Comparison of ENCODE assay signal across 10 cellular contexts in genomic region chr9:101485873-101486692, GRCh38. TPM values are rescaled to one million over a fixed set of nuclear protein-coding genes. Genes with fewer than 3 reads are reported as not detected.
A peak's percentile ranks its signal among the peaks of the same experiment; 100 is the strongest.
DNase-seq lines count a peak whose midpoint lies in the region; ATAC-seq and TF ChIP-seq lines count a peak whose summit lies in the region.
"Had no signal": no experiment of that assay in that cellular context is flagged by ENCODE, and none has a peak within 500 bp of the region (broad histone marks: within the 10 kb centered on the region; RNA-seq: fewer than 3 reads in every experiment).

No MANE protein-coding gene starts in this region.

- TF ChIP-seq CTCF in uterus (IDR thresholded peaks at IDR 0.05), result no peak

- ATAC-seq in GM18870 (IDR thresholded peaks at IDR 0.05; ENCODE audit: unreplicated experiment), result no peak
- ATAC-seq in GM18861 (IDR thresholded peaks at IDR 0.05; ENCODE audit: unreplicated experiment), result no peak

- DNase-seq in HCEC 1CT, result peak; percentile 38
- DNase-seq in OCI-M1 (lab: John Stamatoyannopoulos, UW), result peak; percentile 77
- DNase-seq in epithelial cell of prostate (ENCODE audit: low read depth, low spot score), result no peak
- DNase-seq in mucosa of gallbladder (ENCODE audit: low spot score), result peak; percentile 21
- peak; percentile 37 to 41 for DNase-seq in uterus
- no peak for DNase-seq in cortex of kidney (lab: John Stamatoyannopoulos, UW)

- no peaks in the 10 kb centered on the region for H3K4me1 ChIP-seq in uterus

- no peaks in the 10 kb centered on the region for H3K27me3 ChIP-seq in uterus

- H3K36me3 ChIP-seq in uterus, result no peaks in the 10 kb centered on the region

- H3K4me3 ChIP-seq in uterus, result peak overlapping the region; percentile 47 to 87

- H3K27ac ChIP-seq in epithelial cell of prostate, result peak overlapping the region; percentile 78
- H3K27ac ChIP-seq in uterus, result peak overlapping the region; percentile 66 to 93

- intact Hi-C loops in uterus (cut with DNase I; ENCODE audit: low total_unique reads), result no loop called here

- peak in 1 of 2 donors; percentile 25 for TF ChIP-seq POLR2A in uterus (IDR thresholded peaks at IDR 0.05)

- no peaks in the 10 kb centered on the region for H3K9me3 ChIP-seq in uterus

RNA-seq across cellular contexts. Expression of gene RNF20, which starts 47.6 kb away (rescaled TPM):
- 46.3 TPM for total RNA-seq in mucosa of gallbladder
- total RNA-seq in uterus, result 10 to 100 TPM; 27.1 to 48.3 (median 35.6) TPM

RNA-seq across cellular contexts. Expression of gene ALDOB, which starts 50.5 kb away (rescaled TPM):
- total RNA-seq in mucosa of gallbladder (265 TPM), uterus (under 1 TPM in 1 of 4 donors, not detected in 3; 0.95 TPM)
- total RNA-seq: LHCN-M2, renal cortical epithelial cell had no signal

Comparison
In these comparisons a context has a peak if more than half of its experiments do, and no peak if none do; other contexts are left out.
1. DNase-seq: peak in HCEC 1CT (single experiment), OCI-M1 (single experiment), mucosa of gallbladder (single experiment) and uterus (2 of 2); none in epithelial cell of prostate (single experiment) and cortex of kidney (single experiment).
2. RNA of gene ALDOB, which starts 50.5 kb away (total RNA-seq): 265 TPM in mucosa of gallbladder (single experiment); 0.95 TPM in uterus; every median in the first group is over 100 times any median in the second.